20 cellular contexts compared by ENCODE assay signal in the genomic region with DNA sequence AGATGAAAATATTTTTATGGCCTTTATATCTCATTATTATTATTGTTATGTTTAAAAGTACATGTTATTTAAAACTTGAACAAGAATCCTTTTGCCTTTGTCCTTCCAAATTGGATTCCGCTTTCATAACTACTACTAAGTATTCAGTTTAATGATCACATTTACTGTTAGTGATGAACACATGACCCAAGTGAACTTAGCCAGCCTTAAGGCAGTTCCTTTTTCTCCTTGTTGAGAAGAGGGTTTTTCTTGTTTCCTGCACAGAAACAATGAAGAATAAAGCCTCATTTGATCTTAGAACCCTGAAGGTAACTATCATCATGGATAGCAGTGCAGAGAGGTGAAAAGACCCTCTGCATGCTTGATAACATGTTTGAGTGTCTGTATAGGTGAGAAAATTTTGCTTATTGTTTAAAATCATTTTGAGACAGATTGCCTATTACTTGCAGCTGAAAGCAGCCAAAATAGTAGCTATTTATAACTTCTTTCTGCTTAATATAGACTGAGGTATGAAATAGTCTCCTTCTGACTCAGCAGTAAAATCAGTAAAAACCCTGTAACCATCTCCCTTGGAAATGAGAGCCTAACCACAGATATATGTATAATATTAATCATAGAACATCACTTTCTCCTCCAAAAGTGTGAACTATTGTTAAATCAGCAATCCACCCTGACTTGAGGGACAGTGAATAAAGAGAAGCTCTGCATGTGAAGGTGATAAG.
DNase-seq lines count a peak whose midpoint lies in the region; ATAC-seq and TF ChIP-seq lines count a peak whose summit lies in the region.
"Had no signal": no experiment of that assay in that cellular context is flagged by ENCODE, and none has a peak within 500 bp of the region (broad histone marks: within the 10 kb centered on the region; RNA-seq: fewer than 3 reads in every experiment).

No MANE protein-coding gene starts in this region.

- ATAC-seq in HG02852 (IDR thresholded peaks at IDR 0.05; ENCODE audit: unreplicated experiment) (peak; percentile 60), HG03342 (IDR thresholded peaks at IDR 0.05; ENCODE audit: unreplicated experiment) (no peak)
- ATAC-seq: activated CD8-positive, alpha-beta memory T cell treated with anti-CD3 and anti-CD28 coated beads, Interleukin-2, amount 10 ng/mL, durations not matched to agents 7 days and 5 days; left colon; natural killer cell; sciatic nerve had no signal

- H3K79me2 ChIP-seq in OCI-LY3 (ENCODE audit: low read length) = no peaks in the 10 kb centered on the region

- H3K27ac ChIP-seq in OCI-LY3 (ENCODE audit: low read length) = 0 out of 2 replicates have a peak overlapping the region, but pooled peaks have one; percentile 11
- H3K27ac ChIP-seq in uterus = no peak overlapping the region
- H3K27ac ChIP-seq: esophagus squamous epithelium had no signal

- H2AFZ ChIP-seq in OCI-LY3 (ENCODE audit: low read depth, low read length) = no peak overlapping the region

- H3K36me3 ChIP-seq in OCI-LY3 (replicated peaks; ENCODE audit: low read depth, low read length) = no peaks in the 10 kb centered on the region
- H3K36me3 ChIP-seq in uterus = no peaks in the 10 kb centered on the region
- H3K36me3 ChIP-seq: esophagus squamous epithelium had no signal

- H3K4me3 ChIP-seq in OCI-LY3 (ENCODE audit: low read length) (peak overlapping the region; percentile 30), uterus (no peak overlapping the region)
- H3K4me3 ChIP-seq: esophagus squamous epithelium had no signal

- no peak for TF ChIP-seq CTCF in OCI-LY3 (IDR thresholded peaks at IDR 0.05; ENCODE audit: low read depth, low read length)
- no peak for TF ChIP-seq CTCF in uterus (IDR thresholded peaks at IDR 0.05)

- peak overlapping the region; percentile 62 for H3K4me2 ChIP-seq in OCI-LY3 (ENCODE audit: low read length)

- H3K9me3 ChIP-seq in OCI-LY3 (ENCODE audit: insufficient read depth, low read length) (no peaks in the 10 kb centered on the region; the same call in 1 of the 2 replicates), uterus (no peaks in the 10 kb centered on the region)
- H3K9me3 ChIP-seq: esophagus squamous epithelium had no signal

- H3K4me1 ChIP-seq in OCI-LY3 (ENCODE audit: low read length) (peaks cover 16% of the 10 kb centered on the region), uterus (no peaks in the 10 kb centered on the region)
- H3K4me1 ChIP-seq: esophagus squamous epithelium had no signal

- H3K27me3 ChIP-seq in OCI-LY3 (ENCODE audit: low read depth, low read length) (peaks cover 6% of the 10 kb centered on the region; the same call in 1 of the 2 replicates), uterus (no peaks in the 10 kb centered on the region)
- H3K27me3 ChIP-seq: esophagus squamous epithelium had no signal

- intact Hi-C loops in uterus (cut with DNase I; ENCODE audit: low total_unique reads) = no loop called here

- no peak for TF ChIP-seq POLR2A in uterus (IDR thresholded peaks at IDR 0.05)

- no peak overlapping the region for H3K9ac ChIP-seq in OCI-LY3 (ENCODE audit: low read length)

- DNase-seq in EH (ENCODE audit: low read depth) (peak; percentile 63), foreskin melanocyte (peak; percentile 54), uterus (no peak), NCI-H2081 treated with DMSO at 0.1 percent for 48 hours (lab: John Stamatoyannopoulos, UW) (no peak), HuH-7 (ENCODE audit: low spot score) (no peak)
- DNase-seq: activated CD8-positive, alpha-beta memory T cell treated with anti-CD3 and anti-CD28 coated beads, Interleukin-2, amount 10 ng/mL, durations not matched to agents 7 days and 5 days; activated naive CD8-positive, alpha-beta T cell treated with anti-CD3 and anti-CD28 coated beads for 36 hours; CD4-positive, CD25-positive, alpha-beta regulatory T cell; DMS153; esophagus squamous epithelium; glutamatergic neuron; left colon; natural killer cell; NCI-H1092 treated with DMSO at 0.1 percent for 48 hours; NCI-H2029 treated with DMSO at 0.1 percent for 48 hours; posterior cingulate gyrus had no signal

- no peaks in the 10 kb centered on the region for H4K20me1 ChIP-seq in OCI-LY3 (ENCODE audit: insufficient read depth, low read length)

Comparison
In these comparisons a context has a peak if more than half of its experiments do, and no peak if none do; other contexts are left out.
1. DNase-seq: peak in EH (single experiment) and foreskin melanocyte (single experiment); none in uterus (0 of 2), NCI-H2081 treated with DMSO at 0.1 percent for 48 hours (single experiment) and HuH-7 (single experiment).